In genomic region chr5:98433022-98433421, GRCh38 we compare ENCODE assay signal across 22 cellular contexts.
"Had no signal": no experiment of that assay in that cellular context is flagged by ENCODE, and none has a peak within 500 bp of the region (broad histone marks: within the 10 kb centered on the region; RNA-seq: fewer than 3 reads in every experiment).

No MANE protein-coding gene starts in this region.

- H3K27ac Mint-ChIP-seq: activated naive CD4-positive, alpha-beta T cell treated with anti-CD3 and anti-CD28 coated beads, Interleukin-2, amount 50 U/mL, for 72 hours; memory B cell; naive B cell; stimulated activated naive CD8-positive, alpha-beta T cell treated with anti-CD3 and anti-CD28 coated beads, Interleukin-15, Interleukin-2, amounts not matched to agents 100 ng/mL and 50 ng/mL, for 24 hours; T-helper 1 cell treated with Interleukin-12 subunit alpha and Interleukin-12 subunit beta and Interleukin-4 antibody, amounts not matched to agents 30 μg/mL and 1 μg/mL, for 36 hours had no signal

- ATAC-seq: activated naive CD4-positive, alpha-beta T cell treated with anti-CD3 and anti-CD28 coated beads, Interleukin-2, amount 50 U/mL, for 72 hours; mucosa of descending colon; psoas muscle; right cardiac atrium had no signal

- H3K4me3 Mint-ChIP-seq: memory B cell; naive B cell; neural crest cell; stimulated activated naive CD8-positive, alpha-beta T cell treated with anti-CD3 and anti-CD28 coated beads, Interleukin-15, Interleukin-2, amounts not matched to agents 100 ng/mL and 50 ng/mL, for 24 hours; T-helper 1 cell treated with Interleukin-12 subunit alpha and Interleukin-12 subunit beta and Interleukin-4 antibody, amounts not matched to agents 30 μg/mL and 1 μg/mL, for 36 hours had no signal

- H3K4me1 ChIP-seq: psoas muscle, suprapubic skin, uterus had no signal

- H3K27me3 ChIP-seq: esophagus squamous epithelium, suprapubic skin, transverse colon, uterus had no signal

- H3K9me3 Mint-ChIP-seq: memory B cell; neural crest cell; T-helper 1 cell treated with Interleukin-12 subunit alpha and Interleukin-12 subunit beta and Interleukin-4 antibody, amounts not matched to agents 30 μg/mL and 1 μg/mL, for 36 hours had no signal

- H3K4me3 ChIP-seq: esophagus squamous epithelium, left ventricle myocardium inferior, mucosa of descending colon, psoas muscle, skin epidermis, suprapubic skin, transverse colon, uterus had no signal

- H3K27me3 Mint-ChIP-seq: memory B cell, naive B cell had no signal

- H3K9me3 ChIP-seq: esophagus squamous epithelium, psoas muscle, suprapubic skin, uterus had no signal

- H3K36me3 ChIP-seq: esophagus squamous epithelium, left ventricle myocardium inferior, suprapubic skin, transverse colon, uterus had no signal

- DNase-seq: activated CD4-positive, alpha-beta T cell treated with anti-CD3 and anti-CD28 coated beads for 1 hour; activated gamma-delta T cell; effector CD4-positive, alpha-beta T cell; esophagus squamous epithelium; foreskin melanocyte; hypothalamus; kidney; left ventricle myocardium inferior; mucosa of descending colon; naive B cell; psoas muscle; right cardiac atrium; transverse colon; uterus had no signal

- H3K27ac ChIP-seq: left ventricle myocardium inferior, psoas muscle, skin epidermis, suprapubic skin, uterus, VCaP had no signal

- H3K36me3 Mint-ChIP-seq: activated naive CD4-positive, alpha-beta T cell treated with anti-CD3 and anti-CD28 coated beads, Interleukin-2, amount 50 U/mL, for 72 hours; memory B cell; naive B cell had no signal
